ENCODE assay signal across 1 cellular context in genomic region chr6:36586606-36587005, GRCh38.
TF ChIP-seq lines count a peak whose summit lies in the region.

No MANE protein-coding gene starts in this region.

TF ChIP-seq in IMR-90, 13 proteins besides CTCF, POLR2A, EP300 and RAD21:
- TF ChIP-seq MXI1 (IDR thresholded peaks at IDR 0.05; ENCODE audit: borderline replicate concordance, low read depth, low read length) (no peak), BHLHE40 (IDR thresholded peaks at IDR 0.05; ENCODE audit: low read depth, low read length) (no peak), NFE2L2 (IDR thresholded peaks at IDR 0.05; ENCODE audit: low read depth, low read length) (no peak), MAZ (IDR thresholded peaks at IDR 0.05; ENCODE audit: borderline replicate concordance, low read depth, low read length) (no peak), MAFK (IDR thresholded peaks at IDR 0.05; ENCODE audit: low read depth, low read length) (no peak), FOS (IDR thresholded peaks at IDR 0.05; ENCODE audit: low read depth, low read length) (no peak), CEBPB (IDR thresholded peaks at IDR 0.05; ENCODE audit: low read depth, low read length) (no peak), RFX5 (IDR thresholded peaks at IDR 0.05; ENCODE audit: low read depth, low read length) (no peak), ELK1 (IDR thresholded peaks at IDR 0.05; ENCODE audit: borderline replicate concordance, low read depth, low read length) (no peak), CHD1 (IDR thresholded peaks at IDR 0.05; ENCODE audit: low read depth, low read length) (no peak), SMC3 (IDR thresholded peaks at IDR 0.05; ENCODE audit: low read depth, low read length) (no peak), RCOR1 (IDR thresholded peaks at IDR 0.05; ENCODE audit: insufficient replicate concordance, low read length) (no peak)
- TF ChIP-seq, protein P1, sequence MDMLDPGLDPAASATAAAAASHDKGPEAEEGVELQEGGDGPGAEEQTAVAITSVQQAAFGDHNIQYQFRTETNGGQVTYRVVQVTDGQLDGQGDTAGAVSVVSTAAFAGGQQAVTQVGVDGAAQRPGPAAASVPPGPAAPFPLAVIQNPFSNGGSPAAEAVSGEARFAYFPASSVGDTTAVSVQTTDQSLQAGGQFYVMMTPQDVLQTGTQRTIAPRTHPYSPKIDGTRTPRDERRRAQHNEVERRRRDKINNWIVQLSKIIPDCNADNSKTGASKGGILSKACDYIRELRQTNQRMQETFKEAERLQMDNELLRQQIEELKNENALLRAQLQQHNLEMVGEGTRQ (IDR thresholded peaks at IDR 0.05; ENCODE audit: low read depth, low read length): no peak
